ENCODE assay signal across 7 cellular contexts in the genomic region with DNA sequence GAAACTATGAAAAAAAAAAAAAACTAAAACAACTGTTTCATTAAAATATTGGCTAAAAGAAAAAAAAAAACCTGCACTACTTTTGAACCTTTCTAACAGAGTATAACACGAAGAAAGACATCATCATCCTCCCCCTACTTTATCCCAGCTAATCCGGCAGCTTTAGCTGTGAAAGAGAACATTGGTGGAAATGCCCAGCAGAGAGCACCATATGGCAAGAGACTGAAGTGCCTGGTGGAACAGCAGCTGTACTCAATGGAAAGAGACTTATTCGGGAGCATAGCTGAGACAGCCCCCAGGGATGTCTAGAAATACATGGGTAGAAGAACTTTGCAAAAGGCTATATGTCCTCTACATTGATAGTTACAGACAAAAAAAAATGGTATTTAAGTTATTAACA. TPM values are rescaled to one million over a fixed set of nuclear protein-coding genes. Genes with fewer than 3 reads are reported as not detected.
DNase-seq lines count a peak whose midpoint lies in the region; ATAC-seq lines count a peak whose summit lies in the region.

No MANE protein-coding gene starts in this region.

- DNase-seq in NCI-H2171 treated with DMSO at 0.1 percent for 48 hours (lab: John Stamatoyannopoulos, UW) (peak; percentile 64), dermis microvascular lymphatic vessel endothelial cell (ENCODE audit: low read depth in 2 of 2) (peak; percentile 11 to 12), pons (ENCODE audit: low spot score) (peak; percentile 83), T-helper 1 cell (no peak), activated gamma-delta T cell treated with Interleukin-2 at 50 U/mL for 16 hours (no peak)

- ATAC-seq in GM18909 (IDR thresholded peaks at IDR 0.05; ENCODE audit: poor library complexity, unreplicated experiment) (peak; percentile 53), esophagus mucosa (no peak)

RNA-seq across cellular contexts. Expression of gene STPG2, which starts 30.3 kb away (rescaled TPM):
- total RNA-seq in dermis microvascular lymphatic vessel endothelial cell (0.13 TPM in 1 of 2 replicates, not detected in the other), esophagus mucosa (0.20 TPM)

Comparison
In these comparisons a context has a peak if more than half of its experiments do, and no peak if none do; other contexts are left out.
1. DNase-seq: peak in NCI-H2171 treated with DMSO at 0.1 percent for 48 hours (single experiment), dermis microvascular lymphatic vessel endothelial cell (2 of 2) and pons (single experiment); none in T-helper 1 cell (0 of 5) and activated gamma-delta T cell treated with Interleukin-2 at 50 U/mL for 16 hours (single experiment).